ENCODE assay signal across 2 cellular contexts in genomic region chr20:11403711-11404110, GRCh38.
TF ChIP-seq lines count a peak whose summit lies in the region.

No MANE protein-coding gene starts in this region.

TF ChIP-seq in SK-N-SH treated with all-trans-retinoic acid at 6 μM for 48 hours, 23 proteins besides CTCF, POLR2A, EP300 and RAD21 (continued from another document):
- TF ChIP-seq PATZ1 (CRISPR knock-in tag; IDR thresholded peaks at IDR 0.05; ENCODE audit: borderline replicate concordance): no peak

TF ChIP-seq in WTC11, 78 proteins besides CTCF, POLR2A, EP300 and RAD21 (continued from another document):
- no peak for TF ChIP-seq GABPB1 (CRISPR knock-in tag; IDR thresholded peaks at IDR 0.05)
- TF ChIP-seq GTF2I (CRISPR knock-in tag; conservative IDR thresholded peaks at IDR 0.05): no peak
- no peak for TF ChIP-seq ETV6 (CRISPR knock-in tag; IDR thresholded peaks at IDR 0.05)
- TF ChIP-seq ZNF512 (CRISPR knock-in tag; IDR thresholded peaks at IDR 0.05; ENCODE audit: borderline replicate concordance): no peak
- no peak for TF ChIP-seq PRRX2 (CRISPR knock-in tag; IDR thresholded peaks at IDR 0.05)
- no peak for TF ChIP-seq EMX1 (CRISPR knock-in tag; IDR thresholded peaks at IDR 0.05)
- no peak for TF ChIP-seq ZNF219 (CRISPR knock-in tag; IDR thresholded peaks at IDR 0.05; ENCODE audit: borderline replicate concordance)
- TF ChIP-seq, protein P1, sequence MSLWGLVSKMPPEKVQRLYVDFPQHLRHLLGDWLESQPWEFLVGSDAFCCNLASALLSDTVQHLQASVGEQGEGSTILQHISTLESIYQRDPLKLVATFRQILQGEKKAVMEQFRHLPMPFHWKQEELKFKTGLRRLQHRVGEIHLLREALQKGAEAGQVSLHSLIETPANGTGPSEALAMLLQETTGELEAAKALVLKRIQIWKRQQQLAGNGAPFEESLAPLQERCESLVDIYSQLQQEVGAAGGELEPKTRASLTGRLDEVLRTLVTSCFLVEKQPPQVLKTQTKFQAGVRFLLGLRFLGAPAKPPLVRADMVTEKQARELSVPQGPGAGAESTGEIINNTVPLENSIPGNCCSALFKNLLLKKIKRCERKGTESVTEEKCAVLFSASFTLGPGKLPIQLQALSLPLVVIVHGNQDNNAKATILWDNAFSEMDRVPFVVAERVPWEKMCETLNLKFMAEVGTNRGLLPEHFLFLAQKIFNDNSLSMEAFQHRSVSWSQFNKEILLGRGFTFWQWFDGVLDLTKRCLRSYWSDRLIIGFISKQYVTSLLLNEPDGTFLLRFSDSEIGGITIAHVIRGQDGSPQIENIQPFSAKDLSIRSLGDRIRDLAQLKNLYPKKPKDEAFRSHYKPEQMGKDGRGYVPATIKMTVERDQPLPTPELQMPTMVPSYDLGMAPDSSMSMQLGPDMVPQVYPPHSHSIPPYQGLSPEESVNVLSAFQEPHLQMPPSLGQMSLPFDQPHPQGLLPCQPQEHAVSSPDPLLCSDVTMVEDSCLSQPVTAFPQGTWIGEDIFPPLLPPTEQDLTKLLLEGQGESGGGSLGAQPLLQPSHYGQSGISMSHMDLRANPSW (CRISPR knock-in tag; conservative IDR thresholded peaks at IDR 0.05; ENCODE audit: low read depth): no peak
- TF ChIP-seq, protein P2, sequence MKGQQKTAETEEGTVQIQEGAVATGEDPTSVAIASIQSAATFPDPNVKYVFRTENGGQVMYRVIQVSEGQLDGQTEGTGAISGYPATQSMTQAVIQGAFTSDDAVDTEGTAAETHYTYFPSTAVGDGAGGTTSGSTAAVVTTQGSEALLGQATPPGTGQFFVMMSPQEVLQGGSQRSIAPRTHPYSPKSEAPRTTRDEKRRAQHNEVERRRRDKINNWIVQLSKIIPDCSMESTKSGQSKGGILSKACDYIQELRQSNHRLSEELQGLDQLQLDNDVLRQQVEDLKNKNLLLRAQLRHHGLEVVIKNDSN (CRISPR knock-in tag; IDR thresholded peaks at IDR 0.05): no peak
- no peak for TF ChIP-seq FOXP1 (CRISPR knock-in tag; IDR thresholded peaks at IDR 0.05; ENCODE audit: borderline replicate concordance)
